Comparison of ENCODE assay signal across 20 cellular contexts in genomic region chr22:17770180-17771077, GRCh38. TPM values are rescaled to one million over a fixed set of nuclear protein-coding genes. Genes with fewer than 3 reads are reported as not detected.
DNase-seq lines count a peak whose midpoint lies in the region; ATAC-seq, FAIRE-seq and TF ChIP-seq lines count a peak whose summit lies in the region.
"Had no signal": no experiment of that assay in that cellular context is flagged by ENCODE, and none has a peak within 500 bp of the region (broad histone marks: within the 10 kb centered on the region; RNA-seq: fewer than 3 reads in every experiment).

No MANE protein-coding gene starts in this region.

- no peak overlapping the region for H3K4me3 ChIP-seq in BLaER1
- no peak overlapping the region for H3K4me3 ChIP-seq in effector memory CD4-positive, alpha-beta T cell (ENCODE audit: insufficient read depth, low read depth, low read length, poor library complexity, severe bottlenecking)
- H3K4me3 ChIP-seq: gastrocnemius medialis, ovary, upper lobe of right lung had no signal

- H3K27ac ChIP-seq in BLaER1: peak overlapping the region; percentile 97
- peak overlapping the region; percentile 8 for H3K27ac ChIP-seq in effector memory CD4-positive, alpha-beta T cell (ENCODE audit: insufficient read depth, low read length, poor library complexity, severe bottlenecking)
- H3K27ac ChIP-seq: epithelial cell of prostate, ovary, upper lobe of right lung had no signal

- H3K4me2 ChIP-seq in BLaER1: peak overlapping the region; percentile 96

- H3K4me1 ChIP-seq in BLaER1: peaks cover 74% of the 10 kb centered on the region
- H3K4me1 ChIP-seq in effector memory CD4-positive, alpha-beta T cell (ENCODE audit: control insufficient read depth, insufficient read depth, low read length, poor library complexity, severe bottlenecking): peaks cover 46% of the 10 kb centered on the region

- peaks cover 22% of the 10 kb centered on the region for H3K36me3 ChIP-seq in BLaER1
- no peaks in the 10 kb centered on the region for H3K36me3 ChIP-seq in effector memory CD4-positive, alpha-beta T cell (ENCODE audit: control insufficient read depth, insufficient read depth, low read length)
- H3K36me3 ChIP-seq: gastrocnemius medialis, ovary, upper lobe of right lung had no signal

- DNase-seq in GM12891 (ENCODE audit: insufficient read length, low spot score) (no peak), natural killer cell (no peak), NCI-H2171 (lab: John Stamatoyannopoulos, UW) (no peak), ACHN (no peak)
- no peak for DNase-seq in effector memory CD4-positive, alpha-beta T cell
- DNase-seq in activated T-cell treated with anti-CD3 and anti-CD28 coated beads, Interleukin-2, amount 50 U/mL, for 48 hours: no peak
- DNase-seq: activated CD4-positive, alpha-beta T cell treated with anti-CD3 and anti-CD28 coated beads for 48 hours; DMS153; mesenchymal stem cell; NCI-H146; NCI-H345; ovary; Right ventricle myocardium superior; stimulated activated naive CD4-positive, alpha-beta T cell; upper lobe of right lung had no signal

- H3K4me1 Mint-ChIP-seq in natural killer cell: peaks cover 46 to 51% of the 10 kb centered on the region in 2 donors

- H3K9me3 ChIP-seq in BLaER1: no peaks in the 10 kb centered on the region
- H3K9me3 ChIP-seq in effector memory CD4-positive, alpha-beta T cell (ENCODE audit: control insufficient read depth, low read length): no peaks in the 10 kb centered on the region
- H3K9me3 ChIP-seq: gastrocnemius medialis, ovary, upper lobe of right lung had no signal

- no peaks in the 10 kb centered on the region for H3K36me3 Mint-ChIP-seq in natural killer cell

- no peak for ATAC-seq in natural killer cell
- no peak for ATAC-seq in GM18519 (IDR thresholded peaks at IDR 0.05; ENCODE audit: low FRiP score, unreplicated experiment)
- ATAC-seq: gastrocnemius medialis, upper lobe of right lung had no signal

- H4K20me1 ChIP-seq in BLaER1: peaks cover 71% of the 10 kb centered on the region

- H3K9ac ChIP-seq in BLaER1: peak overlapping the region; percentile 68

- H3K9me3 Mint-ChIP-seq in natural killer cell: no peaks in the 10 kb centered on the region

- H3K4me3 Mint-ChIP-seq in natural killer cell: no peak overlapping the region

- TF ChIP-seq POLR2A in GM12891 (IDR thresholded peaks at IDR 0.05; ENCODE audit: low read depth, low read length): no peak

- FAIRE-seq in GM12891 (lab: Jason Lieb, UNC): peak; percentile 28
- FAIRE-seq: small intestine had no signal

- intact Hi-C loops in natural killer cell (cut with micrococcal nuclease): loop anchor here (10.0 kb wide), 1 partner anchor 686 kb away; the partner anchor contains the start of gene IL17RA

- peak overlapping the region; percentile 72 to 77 for H3K27ac Mint-ChIP-seq in natural killer cell

- no peaks in the 10 kb centered on the region for H3K27me3 Mint-ChIP-seq in natural killer cell (ENCODE audit: low read depth in 2 of 2)

- TF ChIP-seq CTCF in natural killer cell (IDR thresholded peaks at IDR 0.05): no peak

- in situ Hi-C loops in ACHN (cut with HindIII; ENCODE audit: low pct_ligation_motif_present, low pct_unique_long_range_greater_than_20kb, low sequenced_read_pairs): no loop called here

- H3K27me3 ChIP-seq in BLaER1: no peaks in the 10 kb centered on the region
- no peaks in the 10 kb centered on the region for H3K27me3 ChIP-seq in effector memory CD4-positive, alpha-beta T cell (replicated peaks; ENCODE audit: control insufficient read depth, insufficient read depth, low read length, poor library complexity, severe bottlenecking)
- H3K27me3 ChIP-seq: gastrocnemius medialis, ovary, upper lobe of right lung had no signal

TF ChIP-seq in GM12891, 5 proteins besides CTCF, POLR2A, EP300 and RAD21:
- TF ChIP-seq POLR2AphosphoS5 (IDR thresholded peaks at IDR 0.05; ENCODE audit: low read depth, low read length) (no peak), POU2F2 (IDR thresholded peaks at IDR 0.05; ENCODE audit: low read depth, low read length) (no peak), SPI1 (IDR thresholded peaks at IDR 0.05; ENCODE audit: low read depth, low read length) (no peak), TAF1 (IDR thresholded peaks at IDR 0.05; ENCODE audit: low read depth, low read length) (no peak), PAX5 (IDR thresholded peaks at IDR 0.05; ENCODE audit: insufficient read depth, low read length, severe bottlenecking) (no peak)

RNA-seq across cellular contexts. Expression of gene BID, which starts 3.8 kb away (rescaled TPM):
- 150 TPM for polyA plus RNA-seq in GM12891 (2012; ENCODE audit: low read depth, missing spikeins)
- 10 to 100 TPM; 40.9 to 42.4 (median 42.3) TPM for total RNA-seq in natural killer cell
